In genomic region chr5:125190232-125191051, GRCh38 we compare ENCODE assay signal across 12 cellular contexts.
A peak's percentile ranks its signal among the peaks of the same experiment; 100 is the strongest.
DNase-seq lines count a peak whose midpoint lies in the region; ATAC-seq and TF ChIP-seq lines count a peak whose summit lies in the region.
"Had no signal": no experiment of that assay in that cellular context is flagged by ENCODE, and none has a peak within 500 bp of the region (broad histone marks: within the 10 kb centered on the region; RNA-seq: fewer than 3 reads in every experiment).

No MANE protein-coding gene starts in this region.

- H3K27me3 Mint-ChIP-seq in neural progenitor cell (ENCODE audit: insufficient read depth, low read depth), result peaks cover 3% of the 10 kb centered on the region
- H3K27me3 Mint-ChIP-seq in activated naive CD8-positive, alpha-beta T cell treated with anti-CD3 and anti-CD28 coated beads for 36 hours, result no peaks in the 10 kb centered on the region

- TF ChIP-seq CTCF in astrocyte of the spinal cord (IDR thresholded peaks at IDR 0.05; ENCODE audit: low read depth, low read length) (no peak), neural progenitor cell (IDR thresholded peaks at IDR 0.05) (no peak)

- H3K36me3 ChIP-seq in neural progenitor cell, result no peaks in the 10 kb centered on the region
- H3K36me3 ChIP-seq: WERI-Rb-1 had no signal

- no peaks in the 10 kb centered on the region for H3K9me3 ChIP-seq in neural progenitor cell (ENCODE audit: low read depth)

- peaks cover 25% of the 10 kb centered on the region for H3K4me1 ChIP-seq in neural progenitor cell

- peaks cover 58% of the 10 kb centered on the region for H3K4me1 Mint-ChIP-seq in neural progenitor cell
- no peaks in the 10 kb centered on the region for H3K4me1 Mint-ChIP-seq in activated naive CD8-positive, alpha-beta T cell treated with anti-CD3 and anti-CD28 coated beads for 36 hours

- no peaks in the 10 kb centered on the region for H3K36me3 Mint-ChIP-seq in neural progenitor cell
- H3K36me3 Mint-ChIP-seq in activated naive CD8-positive, alpha-beta T cell treated with anti-CD3 and anti-CD28 coated beads for 36 hours, result no peaks in the 10 kb centered on the region

- H3K27me3 ChIP-seq in neural progenitor cell, result no peaks in the 10 kb centered on the region

- H4K20me1 ChIP-seq in neural progenitor cell (ENCODE audit: low read depth), result no peaks in the 10 kb centered on the region

- DNase-seq in ELF-1 (ENCODE audit: low read depth, low spot score) (peak; percentile 40), NCI-H146 treated with DMSO at 0.1 percent for 48 hours (lab: John Stamatoyannopoulos, UW; ENCODE audit: unreplicated experiment) (peak; percentile 26), astrocyte of the spinal cord (ENCODE audit: low read depth, low spot score) (peak; percentile 26), neural progenitor cell (ENCODE audit: low spot score) (no peak)
- no peak for DNase-seq in activated naive CD8-positive, alpha-beta T cell treated with anti-CD3 and anti-CD28 coated beads for 36 hours
- no peak for DNase-seq in activated effector memory CD4-positive, alpha-beta T cell treated with anti-CD3 and anti-CD28 coated beads, Interleukin-2, amount 50 U/mL, for 16 hours
- DNase-seq: central memory CD4-positive, alpha-beta T cell; kidney glomerular epithelial cell; NCI-H1092; Right ventricle myocardium superior; WERI-Rb-1 had no signal

- H3F3A ChIP-seq in neural progenitor cell (ENCODE audit: low read depth), result no peaks in the 10 kb centered on the region

- no peak overlapping the region for H3K27ac ChIP-seq in neural progenitor cell
- H3K27ac ChIP-seq: WERI-Rb-1 had no signal

- no peak for ATAC-seq in HG02588 (IDR thresholded peaks at IDR 0.05; ENCODE audit: unreplicated experiment)

- H3K4me3 ChIP-seq in astrocyte of the spinal cord (ENCODE audit: low read depth, low read length) (no peak overlapping the region), neural progenitor cell (no peak overlapping the region)

- no peak overlapping the region for H3K4me2 ChIP-seq in neural progenitor cell

- no peaks in the 10 kb centered on the region for H3K79me2 ChIP-seq in neural progenitor cell (ENCODE audit: low read depth)

- in situ Hi-C loops in astrocyte of the spinal cord (cut with HindIII; ENCODE audit: low sequenced_read_pairs), result no loop called here

- no peak overlapping the region for H3K9ac ChIP-seq in neural progenitor cell

- no peaks in the 10 kb centered on the region for H3K9me3 Mint-ChIP-seq in neural progenitor cell
- H3K9me3 Mint-ChIP-seq in activated naive CD8-positive, alpha-beta T cell treated with anti-CD3 and anti-CD28 coated beads for 36 hours, result no peaks in the 10 kb centered on the region

- peak overlapping the region; percentile 95 for H2AFZ ChIP-seq in neural progenitor cell (replicated peaks)

- peak overlapping the region; percentile 94 for H3K27ac Mint-ChIP-seq in neural progenitor cell
- H3K27ac Mint-ChIP-seq in activated naive CD8-positive, alpha-beta T cell treated with anti-CD3 and anti-CD28 coated beads for 36 hours, result no peak overlapping the region

- no peak overlapping the region for H3K4me3 Mint-ChIP-seq in neural progenitor cell
- no peak overlapping the region for H3K4me3 Mint-ChIP-seq in activated naive CD8-positive, alpha-beta T cell treated with anti-CD3 and anti-CD28 coated beads for 36 hours

Comparison
In these comparisons a context has a peak if more than half of its experiments do, and no peak if none do; other contexts are left out.
1. DNase-seq: peak in ELF-1 (single experiment), NCI-H146 treated with DMSO at 0.1 percent for 48 hours (single experiment) and astrocyte of the spinal cord (single experiment); none in neural progenitor cell (single experiment), activated naive CD8-positive, alpha-beta T cell treated with anti-CD3 and anti-CD28 coated beads for 36 hours (single experiment) and activated effector memory CD4-positive, alpha-beta T cell treated with anti-CD3 and anti-CD28 coated beads, Interleukin-2, amount 50 U/mL, for 16 hours (single experiment).